Comparison of ENCODE assay signal across 17 cellular contexts in genomic region chr2:138564586-138565250, GRCh38.
DNase-seq lines count a peak whose midpoint lies in the region; ATAC-seq, FAIRE-seq and TF ChIP-seq lines count a peak whose summit lies in the region.
"Had no signal": no experiment of that assay in that cellular context is flagged by ENCODE, and none has a peak within 500 bp of the region (broad histone marks: within the 10 kb centered on the region; RNA-seq: fewer than 3 reads in every experiment).

No MANE protein-coding gene starts in this region.

- H3K27ac ChIP-seq in lower lobe of right lung: no peak overlapping the region

- H3K9me3 ChIP-seq in lower lobe of right lung: no peaks in the 10 kb centered on the region
- H3K9me3 ChIP-seq in BE2C: no peaks in the 10 kb centered on the region

- peak; percentile 41 for FAIRE-seq in GM12891 (lab: Jason Lieb, UNC)

- H3K27me3 ChIP-seq in lower lobe of right lung (ENCODE audit: low read depth): no peaks in the 10 kb centered on the region
- H3K27me3 ChIP-seq in BE2C: no peaks in the 10 kb centered on the region

- TF ChIP-seq POLR2A in GM12891 (IDR thresholded peaks at IDR 0.05; ENCODE audit: low read depth, low read length): no peak

- peak; percentile 59 to 82 for ATAC-seq in lower lobe of right lung

- H3K36me3 ChIP-seq in lower lobe of right lung (peaks cover 52% of the 10 kb centered on the region), BE2C (no peaks in the 10 kb centered on the region)

- H3K4me3 ChIP-seq in choroid plexus epithelial cell (ENCODE audit: low read depth, low read length): no peak overlapping the region
- no peak overlapping the region for H3K4me3 ChIP-seq in lower lobe of right lung
- no peak overlapping the region for H3K4me3 ChIP-seq in BE2C (ENCODE audit: low read depth, low read length)

- intact Hi-C loops in lower lobe of right lung (cut with DNase I): no loop called here

- TF ChIP-seq CTCF in choroid plexus epithelial cell (conservative IDR thresholded peaks at IDR 0.05; ENCODE audit: low read depth, low read length) (no peak), lower lobe of right lung (IDR thresholded peaks at IDR 0.05) (no peak), BE2C (IDR thresholded peaks at IDR 0.05; ENCODE audit: low read depth, low read length) (no peak)

- no peaks in the 10 kb centered on the region for H3K4me1 ChIP-seq in lower lobe of right lung
- no peaks in the 10 kb centered on the region for H3K4me1 ChIP-seq in BE2C

- DNase-seq in DMS53 treated with DMSO at 0.1 percent for 48 hours (lab: John Stamatoyannopoulos, UW; ENCODE audit: unreplicated experiment): peak; percentile 19
- DNase-seq in GM12891 (ENCODE audit: insufficient read length, low spot score): no peak
- DNase-seq in choroid plexus epithelial cell (ENCODE audit: low read depth): peak; percentile 28
- no peak for DNase-seq in lower lobe of right lung
- no peak for DNase-seq in HuH-7 (ENCODE audit: low spot score)
- DNase-seq in NOMO-1 treated with dmso at 0.1 percent for 144 hours (lab: John Stamatoyannopoulos, UW; ENCODE audit: unreplicated experiment): no peak
- no peak for DNase-seq in BE2C
- DNase-seq: ACHN, AML-193, COR-L47, H7, MV-4-11, NCI-H1930, NCI-H2171 treated with DMSO at 0.1 percent for 48 hours, NCI-H510A, NCI-H774, Right ventricle myocardium superior had no signal

TF ChIP-seq in GM12891, 5 proteins besides CTCF, POLR2A, EP300 and RAD21:
- TF ChIP-seq POLR2AphosphoS5 (IDR thresholded peaks at IDR 0.05; ENCODE audit: low read depth, low read length): no peak

Comparison
In these comparisons a context has a peak if more than half of its experiments do, and no peak if none do; other contexts are left out.
1. DNase-seq: peak in DMS53 treated with DMSO at 0.1 percent for 48 hours (single experiment) and choroid plexus epithelial cell (single experiment); none in GM12891 (single experiment), lower lobe of right lung (single experiment), HuH-7 (single experiment), NOMO-1 treated with dmso at 0.1 percent for 144 hours (single experiment) and BE2C (single experiment).